In genomic region chr11:65501530-65502273, GRCh38 we compare ENCODE assay signal across 1 cellular context.
TF ChIP-seq lines count a peak whose summit lies in the region.

No MANE protein-coding gene starts in this region.

TF ChIP-seq in GM12878, 131 proteins besides CTCF, POLR2A, EP300 and RAD21 (continued from another document):
- TF ChIP-seq CEBPZ (IDR thresholded peaks at IDR 0.05; ENCODE audit: low read depth, low read length), result no peak
- no peak for TF ChIP-seq IRF3 (IDR thresholded peaks at IDR 0.05)
- no peak for TF ChIP-seq YBX1 (IDR thresholded peaks at IDR 0.05)
- TF ChIP-seq PML (IDR thresholded peaks at IDR 0.05; ENCODE audit: low read length), result no peak
- no peak for TF ChIP-seq USF2 (IDR thresholded peaks at IDR 0.05; ENCODE audit: borderline replicate concordance, low read depth, low read length)
- 0 out of 4 replicates have a peak, but pooled peaks of 1 of the 2 experiments have one; percentile 1 for TF ChIP-seq BHLHE40 (IDR thresholded peaks at IDR 0.05; ENCODE audit: borderline replicate concordance in 1 of 2, low read depth in 2 of 2, low read length in 1 of 2)
- TF ChIP-seq ASH2L (IDR thresholded peaks at IDR 0.05; ENCODE audit: borderline replicate concordance, low read depth), result no peak
- no peak for TF ChIP-seq RELA (IDR thresholded peaks at IDR 0.05; ENCODE audit: borderline replicate concordance, partially characterized antibody)
- no peak for TF ChIP-seq ELK1 (IDR thresholded peaks at IDR 0.05; ENCODE audit: low read depth, low read length)
- TF ChIP-seq SUPT20H (IDR thresholded peaks at IDR 0.05; ENCODE audit: borderline replicate concordance, control insufficient read depth, low read depth, low read length), result no peak
- no peak for TF ChIP-seq IRF4 (IDR thresholded peaks at IDR 0.05; ENCODE audit: low read depth, low read length)
- no peak for TF ChIP-seq E4F1 (IDR thresholded peaks at IDR 0.05; ENCODE audit: borderline replicate concordance, partially characterized antibody)
